8 cellular contexts compared by ENCODE assay signal in the genomic region with DNA sequence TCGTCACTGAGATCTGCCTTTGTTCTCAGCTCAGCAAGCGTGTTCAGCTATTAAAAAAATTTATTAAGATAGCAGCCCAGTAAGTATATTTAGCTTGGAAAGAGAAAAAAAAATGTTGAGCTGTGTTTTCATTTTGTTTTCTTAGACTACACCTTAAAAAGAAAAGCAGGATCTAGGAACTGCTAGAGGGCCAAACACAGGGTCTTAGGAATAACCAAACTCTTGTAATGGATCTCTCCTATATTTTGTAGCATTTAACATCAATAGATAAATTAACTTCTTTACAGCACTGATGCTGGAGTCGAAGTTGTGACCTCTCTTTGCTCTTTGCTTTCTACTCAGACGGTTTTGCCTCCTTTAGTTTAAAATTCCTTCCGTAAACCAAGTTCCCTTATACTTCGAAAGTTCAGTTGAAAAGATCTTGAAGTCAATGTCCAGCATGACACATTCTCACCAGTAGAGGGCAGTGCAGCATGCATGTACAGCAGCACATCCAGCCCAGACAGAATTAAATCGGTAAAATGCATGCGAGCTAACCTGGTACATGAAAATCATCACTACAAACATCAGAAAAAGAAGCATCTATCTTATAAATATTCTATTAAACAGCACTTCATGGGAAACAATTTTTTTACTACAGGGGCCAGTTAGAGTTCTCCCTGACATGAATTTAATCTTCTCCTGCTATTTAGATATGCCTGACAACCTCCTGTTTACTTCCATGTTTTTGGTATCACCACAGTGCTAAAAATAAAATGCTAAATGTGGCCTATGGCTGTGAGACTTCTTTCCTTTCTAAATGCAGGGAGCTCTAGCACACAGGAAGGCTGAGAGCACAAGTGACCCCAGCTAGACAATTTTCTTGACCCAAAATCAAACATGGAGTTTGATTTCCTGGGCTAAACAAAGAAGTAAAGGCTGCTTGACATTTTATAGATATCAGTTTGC. TPM values are rescaled to one million over a fixed set of nuclear protein-coding genes. Genes with fewer than 3 reads are reported as not detected.
DNase-seq lines count a peak whose midpoint lies in the region; ATAC-seq, FAIRE-seq and TF ChIP-seq lines count a peak whose summit lies in the region.

No MANE protein-coding gene starts in this region.

- H3K4me1 ChIP-seq in keratinocyte (ENCODE audit: control insufficient read depth, extremely low read depth, insufficient read depth, low read length), result peaks cover 11% of the 10 kb centered on the region

- H3K79me2 ChIP-seq in keratinocyte (ENCODE audit: control insufficient read depth, insufficient read depth, low read length), result no peaks in the 10 kb centered on the region

- H3K27me3 ChIP-seq in keratinocyte (ENCODE audit: control insufficient read depth, extremely low read depth, insufficient read depth, low read length), result no peaks in the 10 kb centered on the region

- peak; percentile 92 for FAIRE-seq in D721Med (lab: Jason Lieb, UNC)
- peak; percentile 88 for FAIRE-seq in keratinocyte (lab: Jason Lieb, UNC)

- DNase-seq in D721Med (ENCODE audit: insufficient read length, low spot score) (peak; percentile 29), HFF-Myc (ENCODE audit: extremely low read depth, low read depth) (peak; percentile 87), NCI-H2227 (lab: John Stamatoyannopoulos, UW; ENCODE audit: unreplicated experiment) (peak; percentile 93), cardiac fibroblast (ENCODE audit: low read depth in 2 of 2) (peak; percentile 94 to 96), keratinocyte (ENCODE audit: low read depth, low spot score) (peak; percentile 73)
- peak; percentile 57 to 81 (median 64) for DNase-seq in stimulated activated CD4-positive, alpha-beta T cell treated with anti-CD3 and anti-CD28 coated beads, Interleukin-12 subunit alpha, Interleukin-12 subunit beta, amount 100 ng/mL, for 48 hours (ENCODE audit: low read depth in 2 of 3, low spot score in 1 of 3)

- dilution Hi-C loops in keratinocyte (cut with MboI; ENCODE audit: extremely low pct_ligation_motif_present, low sequenced_read_pairs), result loop anchor here (25.0 kb wide), 1 partner anchor 160 kb away; no protein-coding TSS in a partner anchor

- H3K36me3 ChIP-seq in keratinocyte (ENCODE audit: control insufficient read depth in 2 of 2, extremely low read depth in 1 of 2, insufficient read depth in 2 of 2, low read length in 2 of 2), result no peaks in the 10 kb centered on the region

- peak overlapping the region; percentile 28 for H3K4me2 ChIP-seq in keratinocyte (ENCODE audit: control insufficient read depth, extremely low read depth, insufficient read depth, low read depth, low read length)

- no peak overlapping the region for H3K27ac ChIP-seq in keratinocyte (ENCODE audit: control insufficient read depth, insufficient read depth, low read length)

- ATAC-seq in HG03565 (IDR thresholded peaks at IDR 0.05; ENCODE audit: unreplicated experiment), result no peak

- H3K9ac ChIP-seq in keratinocyte (ENCODE audit: control insufficient read depth, extremely low read depth, insufficient read depth, low read length), result peak overlapping the region; percentile 29

- peak; percentile 97 for TF ChIP-seq CTCF in D721Med (IDR thresholded peaks at IDR 0.05; ENCODE audit: insufficient read depth, missing control alignments)
- peak; percentile 87 for TF ChIP-seq CTCF in HFF-Myc (IDR thresholded peaks at IDR 0.05; ENCODE audit: low read depth, low read length, missing control alignments)
- peak; percentile 49 for TF ChIP-seq CTCF in WI38 (IDR thresholded peaks at IDR 0.05; ENCODE audit: low read depth, low read length)
- peak; percentile 84 for TF ChIP-seq CTCF in cardiac fibroblast (IDR thresholded peaks at IDR 0.05; ENCODE audit: low read depth, low read length)
- TF ChIP-seq CTCF in keratinocyte (optimal IDR thresholded peaks at IDR 0.05 in 1 of 3, IDR thresholded peaks at IDR 0.05 in 1 of 3, conservative IDR thresholded peaks at IDR 0.05 in 1 of 3; ENCODE audit: extremely low read depth in 1 of 3, insufficient read depth in 2 of 3, low read length in 3 of 3), result peak; percentile 78 to 97 (median 89)

- peak overlapping the region; percentile 77 for H2AFZ ChIP-seq in keratinocyte (ENCODE audit: control insufficient read depth, low read length)

- H4K20me1 ChIP-seq in keratinocyte (ENCODE audit: control insufficient read depth, extremely low read depth, insufficient read depth, low read length), result no peaks in the 10 kb centered on the region

- H3K4me3 ChIP-seq in HFF-Myc (replicated peaks; ENCODE audit: low read depth, low read length), result no peak overlapping the region
- no peak overlapping the region for H3K4me3 ChIP-seq in WI38 (ENCODE audit: low read depth, low read length)
- no peak overlapping the region for H3K4me3 ChIP-seq in cardiac fibroblast (replicated peaks in 1 of 2; ENCODE audit: low read depth in 2 of 2, low read length in 2 of 2)
- no peak overlapping the region for H3K4me3 ChIP-seq in keratinocyte (ENCODE audit: control insufficient read depth in 2 of 3, extremely low read depth in 1 of 3, insufficient read depth in 2 of 3, low read depth in 1 of 3, low read length in 3 of 3)

- no peaks in the 10 kb centered on the region for H3K9me3 ChIP-seq in keratinocyte (ENCODE audit: control insufficient read depth, low read depth, low read length)

- H3K9me1 ChIP-seq in keratinocyte (ENCODE audit: control insufficient read depth, extremely low read depth, insufficient read depth, low read length), result no peaks in the 10 kb centered on the region

RNA-seq across cellular contexts. Expression of a gene that starts 48.2 kb away (rescaled TPM):
- 23.9 to 31.7 TPM (median 28.1 TPM) in 3 replicates for polyA plus RNA-seq in keratinocyte
- polyA plus RNA-seq in keratinocyte (2011; ENCODE audit: low read depth), result 16.6 TPM
- 18.3 and 35.3 TPM in 2 replicates for polyA plus RNA-seq in keratinocyte (2011; cell fraction: cytosol; rRNA removed)
- 21.7 and 21.9 TPM in 2 replicates for polyA plus RNA-seq in keratinocyte (2011; cell fraction: nucleus; rRNA removed)
- 17.5 and 24.7 TPM in 2 replicates for polyA plus RNA-seq in keratinocyte (2012; ENCODE audit: low replicate concordance)
- 8.5 to 72.1 TPM (median 43.9 TPM) in 3 replicates for polyA minus RNA-seq in keratinocyte
- 59.5 TPM for polyA minus RNA-seq in keratinocyte (2011; cell fraction: cytosol; rRNA and poly(A)+ RNA removed)
- 16.7 and 40.3 TPM in 2 replicates for polyA minus RNA-seq in keratinocyte (2011; cell fraction: nucleus; rRNA and poly(A)+ RNA removed)

Comparison
In these comparisons a context has a peak if more than half of its experiments do, and no peak if none do; other contexts are left out.
1. DNase-seq: peak in every context shown above with its lines; median percentile 95 in cardiac fibroblast; 93 in NCI-H2227; 87 in HFF-Myc; 73 in keratinocyte; 64 in stimulated activated CD4-positive, alpha-beta T cell treated with anti-CD3 and anti-CD28 coated beads, Interleukin-12 subunit alpha, Interleukin-12 subunit beta, amount 100 ng/mL, for 48 hours; 29 in D721Med.